Comparison of ENCODE assay signal across 8 cellular contexts in genomic region chr17:78717431-78717980, GRCh38.
DNase-seq lines count a peak whose midpoint lies in the region; ATAC-seq, FAIRE-seq and TF ChIP-seq lines count a peak whose summit lies in the region.

No MANE protein-coding gene starts in this region.

- H3K27me3 ChIP-seq in BE2C (no peaks in the 10 kb centered on the region), foreskin keratinocyte (no peaks in the 10 kb centered on the region), pancreas (no peaks in the 10 kb centered on the region)

- H3K36me3 ChIP-seq in BE2C = no peaks in the 10 kb centered on the region
- H3K36me3 ChIP-seq in pancreas = no peaks in the 10 kb centered on the region

- DNase-seq in BE2C = peak; percentile 42
- DNase-seq in HT-29 (ENCODE audit: low spot score) = peak; percentile 57
- peak in 1 of 2 donors; percentile 28 for DNase-seq in foreskin keratinocyte
- peak in 3 of 6 donors; percentile 35 to 46 (median 45) for DNase-seq in pancreas
- DNase-seq in GM10266 (ENCODE audit: extremely low spot score) = no peak

- TF ChIP-seq CTCF in BE2C (IDR thresholded peaks at IDR 0.05; ENCODE audit: low read depth, low read length) (no peak), VCaP (conservative IDR thresholded peaks at IDR 0.05) (no peak), foreskin keratinocyte (conservative IDR thresholded peaks at IDR 0.05) (no peak), pancreas (IDR thresholded peaks at IDR 0.05) (no peak), GM10266 (IDR thresholded peaks at IDR 0.05; ENCODE audit: control insufficient read depth, insufficient read depth, low read depth, missing control alignments) (no peak)

- WGBS in pancreas, 2 donors = 3 to 9% methylated on average over 14 of the region's 14 CpGs

- FAIRE-seq in pancreas (lab: Jason Lieb, UNC) = no peak

- ATAC-seq in foreskin keratinocyte (peak; percentile 46), pancreas (peak; percentile 64 to 76 (median 70)), GM19467 (IDR thresholded peaks at IDR 0.05; ENCODE audit: unreplicated experiment) (no peak), HG03469 (IDR thresholded peaks at IDR 0.05; ENCODE audit: unreplicated experiment) (no peak)

- H3K4me1 ChIP-seq in BE2C (peaks cover 26% of the 10 kb centered on the region), foreskin keratinocyte (peaks cover 20% of the 10 kb centered on the region), pancreas (peaks cover 5 to 33% (median 17%) of the 10 kb centered on the region in 3 donors)

- H3K4me3 ChIP-seq in BE2C (ENCODE audit: low read depth, low read length) = peak overlapping the region; percentile 66
- peak overlapping the region in 3 of 4 donors; percentile 20 to 48 (median 35) for H3K4me3 ChIP-seq in pancreas

- peak overlapping the region; percentile 100 for H3K27ac ChIP-seq in VCaP
- peak overlapping the region; percentile 56 for H3K27ac ChIP-seq in foreskin keratinocyte
- H3K27ac ChIP-seq in pancreas = peak overlapping the region in 3 of 4 donors; percentile 64 to 74 (median 72)

- intact Hi-C loops in pancreas (cut with DNase I) = no loop called here

- H3K9me3 ChIP-seq in BE2C = no peaks in the 10 kb centered on the region
- no peaks in the 10 kb centered on the region for H3K9me3 ChIP-seq in pancreas

Comparison
In these comparisons a context has a peak if more than half of its experiments do, and no peak if none do; other contexts are left out.
1. ATAC-seq: peak in foreskin keratinocyte (single experiment) and pancreas (4 of 4); none in GM19467 (single experiment) and HG03469 (single experiment).
2. Peak in every context shown above with its lines, with median percentiles within 50 percentile points of each other: H3K27ac ChIP-seq.